27 cellular contexts compared by ENCODE assay signal in the genomic region with DNA sequence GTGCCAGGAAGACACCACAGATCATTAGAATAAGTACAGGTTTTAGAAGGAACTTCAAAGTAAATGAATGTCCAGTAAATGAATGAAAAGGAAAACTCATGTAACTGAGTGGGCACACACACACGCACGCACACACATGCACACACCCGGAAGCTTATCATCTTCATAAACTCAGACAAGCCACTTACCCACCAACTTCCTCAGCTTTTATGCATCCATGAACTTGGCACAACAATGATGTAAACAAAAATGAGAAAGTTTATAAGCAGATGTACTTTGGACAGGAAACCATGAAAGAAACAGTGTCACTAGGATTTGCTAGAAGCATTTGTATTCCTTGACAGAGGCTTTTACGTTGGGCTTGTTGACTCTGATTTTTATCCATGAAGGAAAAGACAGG. TPM values are rescaled to one million over a fixed set of nuclear protein-coding genes. Genes with fewer than 3 reads are reported as not detected.
DNase-seq lines count a peak whose midpoint lies in the region; ATAC-seq and TF ChIP-seq lines count a peak whose summit lies in the region.
"Had no signal": no experiment of that assay in that cellular context is flagged by ENCODE, and none has a peak within 500 bp of the region (broad histone marks: within the 10 kb centered on the region; RNA-seq: fewer than 3 reads in every experiment).

No MANE protein-coding gene starts in this region.

- no peak for TF ChIP-seq CTCF in chondrocyte (IDR thresholded peaks at IDR 0.05)
- no peak for TF ChIP-seq CTCF in stomach (IDR thresholded peaks at IDR 0.05)
- no peak for TF ChIP-seq CTCF in foreskin keratinocyte (conservative IDR thresholded peaks at IDR 0.05)

- no peaks in the 10 kb centered on the region for H3K9me3 ChIP-seq in stomach
- H3K9me3 ChIP-seq: pancreas, transverse colon had no signal

- peak overlapping the region; percentile 76 for H3K27ac Mint-ChIP-seq in chondrocyte (ENCODE audit: unreplicated experiment)
- H3K27ac Mint-ChIP-seq: activated naive CD4-positive, alpha-beta T cell treated with anti-CD3 and anti-CD28 coated beads, Interleukin-2, amount 10 ng/mL, durations not matched to agents 7 days and 5 days; activated T-helper 1 cell treated with anti-CD3 and anti-CD28 coated beads, Interleukin-12 subunit alpha, Interleukin-12 subunit beta, Interleukin-2, Interleukin-4 antibody, amounts not matched to agents 30 ng/mL and 10 ng/mL and 1 ng/mL, durations not matched to agents 14 hours and 24 hours and 36 hours; CD4-positive, alpha-beta memory T cell; endodermal cell had no signal

- no peak overlapping the region for H3K4me3 Mint-ChIP-seq in chondrocyte (ENCODE audit: unreplicated experiment)
- H3K4me3 Mint-ChIP-seq: activated naive CD4-positive, alpha-beta T cell treated with anti-CD3 and anti-CD28 coated beads, Interleukin-2, amount 10 ng/mL, durations not matched to agents 7 days and 5 days; activated T-helper 1 cell treated with anti-CD3 and anti-CD28 coated beads, Interleukin-12 subunit alpha, Interleukin-12 subunit beta, Interleukin-2, Interleukin-4 antibody, amounts not matched to agents 30 ng/mL and 10 ng/mL and 1 ng/mL, durations not matched to agents 14 hours and 24 hours and 36 hours; CD4-positive, alpha-beta memory T cell; endodermal cell; nephron progenitor cell had no signal

- DNase-seq in HCEC 1CT = peak; percentile 22
- DNase-seq in chondrocyte (ENCODE audit: low spot score) = no peak
- DNase-seq in left colon = peak in 1 of 2 donors; percentile 7
- DNase-seq in stomach = no peak
- DNase-seq in foreskin keratinocyte = no peak
- no peak for DNase-seq in G401 (ENCODE audit: low spot score)
- DNase-seq: activated CD4-positive, alpha-beta T cell treated with anti-CD3 and anti-CD28 coated beads, Interleukin-2, amount 50 U/mL, for 4 hours; activated naive CD4-positive, alpha-beta T cell treated with anti-CD3 and anti-CD28 coated beads, Interleukin-2, amount 10 ng/mL, durations not matched to agents 7 days and 5 days; CD4-positive, alpha-beta memory T cell; cortex of kidney; endodermal cell; H7; NCI-H1105 treated with DMSO at 0.1 percent for 48 hours; NCI-H1930; NCI-H524; nephron progenitor cell; NK-92 treated with Interleukin-12 subunit alpha and Interleukin-12 subunit beta, amount 100 ng/mL, for 24 hours; pancreas; PC-9; retina; SHP77; stimulated activated CD4-positive, alpha-beta T cell treated with anti-CD3 and anti-CD28 coated beads, Interleukin-2, amount 100 ng/mL, for 24 hours; T-helper 1 cell; transverse colon had no signal

- ATAC-seq in left colon (peak; percentile 68), foreskin keratinocyte (no peak), HG02938 (IDR thresholded peaks at IDR 0.05; ENCODE audit: unreplicated experiment) (no peak)
- ATAC-seq: esophagus mucosa had no signal

- no peaks in the 10 kb centered on the region for H3K27me3 Mint-ChIP-seq in chondrocyte (ENCODE audit: low read depth)

- in situ Hi-C loops in G401 (cut with HindIII; ENCODE audit: low sequenced_read_pairs) = no loop called here

- peaks cover 14% of the 10 kb centered on the region for H3K36me3 Mint-ChIP-seq in chondrocyte (ENCODE audit: low read depth)
- H3K36me3 Mint-ChIP-seq: activated naive CD4-positive, alpha-beta T cell treated with anti-CD3 and anti-CD28 coated beads, Interleukin-2, amount 10 ng/mL, durations not matched to agents 7 days and 5 days; CD4-positive, alpha-beta memory T cell had no signal

- peak overlapping the region in 3 of 5 donors; percentile 5 to 67 (median 40) for H3K27ac ChIP-seq in stomach
- no peak overlapping the region for H3K27ac ChIP-seq in foreskin keratinocyte
- H3K27ac ChIP-seq: pancreas, PC-9 had no signal

- TF ChIP-seq EP300 in stomach (IDR thresholded peaks at IDR 0.05) = no peak

- H3K4me1 Mint-ChIP-seq in chondrocyte (ENCODE audit: low read depth) = peaks cover 63% of the 10 kb centered on the region
- H3K4me1 Mint-ChIP-seq: activated naive CD4-positive, alpha-beta T cell treated with anti-CD3 and anti-CD28 coated beads, Interleukin-2, amount 10 ng/mL, durations not matched to agents 7 days and 5 days; CD4-positive, alpha-beta memory T cell had no signal

- H3K9me3 Mint-ChIP-seq in chondrocyte (ENCODE audit: low read depth) = no peaks in the 10 kb centered on the region
- H3K9me3 Mint-ChIP-seq: activated naive CD4-positive, alpha-beta T cell treated with anti-CD3 and anti-CD28 coated beads, Interleukin-2, amount 10 ng/mL, durations not matched to agents 7 days and 5 days; activated T-helper 1 cell treated with anti-CD3 and anti-CD28 coated beads, Interleukin-12 subunit alpha, Interleukin-12 subunit beta, Interleukin-2, Interleukin-4 antibody, amounts not matched to agents 30 ng/mL and 10 ng/mL and 1 ng/mL, durations not matched to agents 14 hours and 24 hours and 36 hours; endodermal cell had no signal

- H3K27me3 ChIP-seq in stomach = no peaks in the 10 kb centered on the region
- no peaks in the 10 kb centered on the region for H3K27me3 ChIP-seq in foreskin keratinocyte
- H3K27me3 ChIP-seq: pancreas, transverse colon had no signal

- H3K4me1 ChIP-seq in stomach (peaks cover 13 to 58% (median 28%) of the 10 kb centered on the region in 4 donors), foreskin keratinocyte (no peaks in the 10 kb centered on the region)
- H3K4me1 ChIP-seq: pancreas had no signal

- WGBS in stomach, 5 donors = 42 to 62% (median 54%) methylated on average over 4 of the region's 4 CpGs

- intact Hi-C loops in left colon (cut with DNase I, micrococcal nuclease) = no loop called here
- intact Hi-C loops in stomach (cut with DNase I; ENCODE audit: low total_unique reads) = no loop called here

- peaks cover 0 to 7% (median 0%) of the 10 kb centered on the region in 4 donors for H3K36me3 ChIP-seq in stomach
- H3K36me3 ChIP-seq: pancreas, transverse colon had no signal

- H3K4me3 ChIP-seq in stomach = no peak overlapping the region
- H3K4me3 ChIP-seq: pancreas, PC-9, transverse colon had no signal

- TF ChIP-seq POLR2A in stomach (IDR thresholded peaks at IDR 0.05) = no peak

RNA-seq across cellular contexts. Expression of a gene that starts 23.2 kb away (rescaled TPM):
- total RNA-seq in chondrocyte (58.6 to 137 TPM (median 137 TPM) in 3 replicates), left colon (100 to 1,000 TPM in 1 of 2 donors, 10 to 100 TPM in 1; 80.9 to 103 TPM), stomach (10 to 100 TPM; 15.2 to 99.9 (median 55.2) TPM), foreskin keratinocyte (13.1 and 14.4 TPM in 2 replicates)
- polyA plus RNA-seq in stomach (1 to 10 TPM; 1.4 to 7.3 (median 6.4) TPM), foreskin keratinocyte (2.1 TPM in 2 replicates)
- 0.07 TPM in 1 of 2 replicates, not detected in the other for total RNA-seq in G401 (2014; rRNA removed; shearing (Covaris generic))
- total RNA-seq: PC-9 had no signal
- polyA plus RNA-seq: CD4-positive, alpha-beta memory T cell had no signal

Comparison
In these comparisons a context has a peak if more than half of its experiments do, and no peak if none do; other contexts are left out.
1. RNA of a gene that starts 23.2 kb away (total RNA-seq): 58.6 to 137 TPM in chondrocyte, 80.9 to 103 TPM in left colon, 15.2 to 99.9 TPM in stomach and 13.1 to 14.4 TPM in foreskin keratinocyte; 0.07 TPM in G401; every median in the first group is over 10 times any median in the second.